In genomic region chr6:116011520-116011919, GRCh38 we compare ENCODE assay signal across 9 cellular contexts. TPM values are rescaled to one million over a fixed set of nuclear protein-coding genes. Genes with fewer than 3 reads are reported as not detected.
DNase-seq lines count a peak whose midpoint lies in the region; ATAC-seq and TF ChIP-seq lines count a peak whose summit lies in the region.
"Had no signal": no experiment of that assay in that cellular context is flagged by ENCODE, and none has a peak within 500 bp of the region (broad histone marks: within the 10 kb centered on the region; RNA-seq: fewer than 3 reads in every experiment).

No MANE protein-coding gene starts in this region.

- H3K27ac Mint-ChIP-seq in activated naive CD8-positive, alpha-beta T cell treated with anti-CD3 and anti-CD28 coated beads, Interleukin-2, amount 10 ng/mL, durations not matched to agents 7 days and 5 days = no peak overlapping the region
- no peak overlapping the region for H3K27ac Mint-ChIP-seq in HFFc6
- H3K27ac Mint-ChIP-seq: CD4-positive, alpha-beta T cell had no signal

- no peak overlapping the region for H3K4me3 Mint-ChIP-seq in activated naive CD8-positive, alpha-beta T cell treated with anti-CD3 and anti-CD28 coated beads, Interleukin-2, amount 10 ng/mL, durations not matched to agents 7 days and 5 days
- H3K4me3 Mint-ChIP-seq in HFFc6 = no peak overlapping the region
- H3K4me3 Mint-ChIP-seq: CD4-positive, alpha-beta T cell had no signal

- no peaks in the 10 kb centered on the region for H3K27me3 ChIP-seq in dorsolateral prefrontal cortex

- peak; percentile 35 for DNase-seq in activated naive CD4-positive, alpha-beta T cell treated with Interleukin-2 at 50 U/mL for 16 hours
- DNase-seq in activated naive CD4-positive, alpha-beta T cell (lab: John Stamatoyannopoulos, UW) = no peak
- DNase-seq in activated naive CD8-positive, alpha-beta T cell treated with anti-CD3 and anti-CD28 coated beads, Interleukin-2, amount 10 ng/mL, durations not matched to agents 7 days and 5 days = no peak
- DNase-seq in substantia nigra (lab: John Stamatoyannopoulos, UW) = no peak
- no peak for DNase-seq in HFFc6
- DNase-seq in dorsolateral prefrontal cortex = no peak
- DNase-seq in NCI-H526 treated with DMSO at 0.1 percent for 48 hours (lab: John Stamatoyannopoulos, UW) = no peak

- TF ChIP-seq CTCF in HFFc6 (IDR thresholded peaks at IDR 0.05) (no peak), dorsolateral prefrontal cortex (IDR thresholded peaks at IDR 0.05 in 54 of 56, conservative IDR thresholded peaks at IDR 0.05 in 2 of 56; ENCODE audit: low read depth in 1 of 56, partially characterized antibody in 56 of 56) (no peak)

- H3K4me1 Mint-ChIP-seq in activated naive CD8-positive, alpha-beta T cell treated with anti-CD3 and anti-CD28 coated beads, Interleukin-2, amount 10 ng/mL, durations not matched to agents 7 days and 5 days = no peaks in the 10 kb centered on the region
- peaks cover 61% of the 10 kb centered on the region for H3K4me1 Mint-ChIP-seq in HFFc6 (ENCODE audit: low read depth)

- peaks cover 21% of the 10 kb centered on the region for H3K27me3 Mint-ChIP-seq in activated naive CD8-positive, alpha-beta T cell treated with anti-CD3 and anti-CD28 coated beads, Interleukin-2, amount 10 ng/mL, durations not matched to agents 7 days and 5 days
- no peaks in the 10 kb centered on the region for H3K27me3 Mint-ChIP-seq in HFFc6 (ENCODE audit: insufficient read depth)

- H3K9me3 Mint-ChIP-seq in activated naive CD8-positive, alpha-beta T cell treated with anti-CD3 and anti-CD28 coated beads, Interleukin-2, amount 10 ng/mL, durations not matched to agents 7 days and 5 days = no peaks in the 10 kb centered on the region
- H3K9me3 Mint-ChIP-seq in HFFc6 = no peaks in the 10 kb centered on the region
- H3K9me3 Mint-ChIP-seq: CD4-positive, alpha-beta T cell had no signal

- intact Hi-C loops in dorsolateral prefrontal cortex (cut with DNase I) = loop anchor here (2.0 to 5.0 kb wide), 4 partner anchors 34 to 91 kb away; partner anchors contain the start of gene NT5DC1 (in 2 of the 2)

- POLR2A ChIA-PET in activated naive CD8-positive, alpha-beta T cell treated with anti-CD3 and anti-CD28 coated beads, Interleukin-2, amount 10 ng/mL, durations not matched to agents 7 days and 5 days (lab: Charles Lee) = no interaction called here

- no peaks in the 10 kb centered on the region for H3K36me3 Mint-ChIP-seq in activated naive CD8-positive, alpha-beta T cell treated with anti-CD3 and anti-CD28 coated beads, Interleukin-2, amount 10 ng/mL, durations not matched to agents 7 days and 5 days
- H3K36me3 Mint-ChIP-seq in HFFc6 (ENCODE audit: low read depth) = no peaks in the 10 kb centered on the region

- peak overlapping the region in 3 of 59 donors; percentile 3 to 34 (median 12) for H3K4me3 ChIP-seq in dorsolateral prefrontal cortex

- ATAC-seq in HG03280 (IDR thresholded peaks at IDR 0.05; ENCODE audit: unreplicated experiment) = peak; percentile 49
- peak; percentile 39 for ATAC-seq in activated naive CD8-positive, alpha-beta T cell treated with anti-CD3 and anti-CD28 coated beads, Interleukin-2, amount 10 ng/mL, durations not matched to agents 7 days and 5 days (ENCODE audit: low read depth)

- H3K27ac ChIP-seq in substantia nigra (ENCODE audit: low read depth, low read length, poor library complexity, severe bottlenecking) = peak overlapping the region; percentile 26
- H3K27ac ChIP-seq in dorsolateral prefrontal cortex = peak overlapping the region in 28 of 59 donors; percentile 4 to 97 (median 86)

RNA-seq across cellular contexts. Expression of gene FRK, which starts 49.2 kb away (rescaled TPM):
- under 1 TPM; 0.03 to 0.06 TPM for total RNA-seq in activated naive CD8-positive, alpha-beta T cell treated with anti-CD3 and anti-CD28 coated beads, Interleukin-2, amount 10 ng/mL, durations not matched to agents 7 days and 5 days
- under 1 TPM in 5 of 6 experiments, not detected in 1; 0.02 to 0.03 (median 0.02) TPM for total RNA-seq in HFFc6 (2021; fragmentation: NEBNext Ultra II Directional; extraction: Animal tissue kit (Norgen Biotek cat#: 25700))
- 1 to 10 TPM in 102 of 120 experiments, under 1 TPM in 18; 0.63 to 3.4 (median 1.4) TPM for total RNA-seq in dorsolateral prefrontal cortex
- total RNA-seq: CD4-positive, alpha-beta T cell had no signal
